ENCODE assay signal across 14 cellular contexts in the genomic region with DNA sequence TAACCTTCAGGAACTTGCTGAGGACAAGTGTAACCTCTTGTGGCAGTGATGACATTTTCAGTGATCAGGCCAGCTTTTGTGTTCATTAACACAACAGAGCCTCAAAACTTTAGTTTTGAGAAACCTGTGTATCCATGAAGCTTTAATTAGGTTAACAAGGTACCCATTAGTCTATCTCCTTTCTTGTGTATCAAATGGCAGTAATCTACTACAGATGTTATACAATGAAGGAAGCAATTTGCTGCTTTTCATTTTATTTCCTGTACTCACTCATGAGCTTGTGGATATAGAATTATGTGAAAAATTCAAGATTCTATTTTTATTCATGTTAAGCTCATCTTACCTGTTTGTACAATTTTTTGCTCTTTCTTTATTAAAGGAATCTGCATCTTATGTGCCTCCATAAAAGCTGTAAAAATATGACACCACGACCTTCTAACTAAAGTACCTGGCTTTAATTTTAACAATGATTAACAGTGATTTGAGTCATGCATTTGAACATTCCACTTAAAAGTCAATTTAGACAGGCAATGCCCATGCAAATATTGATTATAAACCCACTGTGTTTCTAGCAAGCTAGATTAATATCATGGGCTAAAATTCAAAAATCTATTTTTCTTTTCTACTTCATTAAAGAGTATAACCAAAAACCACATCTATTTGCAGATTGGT.
DNase-seq lines count a peak whose midpoint lies in the region; ATAC-seq and TF ChIP-seq lines count a peak whose summit lies in the region.
"Had no signal": no experiment of that assay in that cellular context is flagged by ENCODE, and none has a peak within 500 bp of the region (broad histone marks: within the 10 kb centered on the region; RNA-seq: fewer than 3 reads in every experiment).

No MANE protein-coding gene starts in this region.

- H3K36me3 Mint-ChIP-seq in mesothelial cell of epicardium (peaks cover 2% of the 10 kb centered on the region), neural progenitor cell (no peaks in the 10 kb centered on the region)
- H3K36me3 Mint-ChIP-seq in T-helper 2 cell treated with Interferon-gamma antibody and Interleukin-4, amounts not matched to agents 5 μg/mL and 100 μg/mL, for 36 hours (ENCODE audit: low read depth): no peaks in the 10 kb centered on the region
- H3K36me3 Mint-ChIP-seq: CD14-positive monocyte; CD8-positive, alpha-beta T cell; IgD-negative memory B cell had no signal

- no peak overlapping the region for H3K4me2 ChIP-seq in neural progenitor cell

- no peaks in the 10 kb centered on the region for H3K79me2 ChIP-seq in neural progenitor cell (ENCODE audit: low read depth)

- H3K27ac Mint-ChIP-seq in mesothelial cell of epicardium: peak overlapping the region; percentile 50
- H3K27ac Mint-ChIP-seq in neural progenitor cell: no peak overlapping the region
- no peak overlapping the region for H3K27ac Mint-ChIP-seq in T-helper 2 cell treated with Interferon-gamma antibody and Interleukin-4, amounts not matched to agents 5 μg/mL and 100 μg/mL, for 36 hours
- H3K27ac Mint-ChIP-seq: CD14-positive monocyte; CD8-positive, alpha-beta T cell; IgD-negative memory B cell had no signal

- H3K9ac ChIP-seq in neural progenitor cell: no peak overlapping the region
- H3K9ac ChIP-seq: GM23248 had no signal

- DNase-seq in NCI-H69 (lab: John Stamatoyannopoulos, UW) (peak; percentile 36), mesothelial cell of epicardium (ENCODE audit: low spot score in 2 of 2, unreplicated experiment in 2 of 2) (no peak), GM10266 (ENCODE audit: extremely low spot score) (no peak), neural progenitor cell (ENCODE audit: low spot score) (no peak)
- no peak for DNase-seq in T-helper 2 cell treated with Interferon-gamma antibody and Interleukin-4, amounts not matched to agents 5 μg/mL and 100 μg/mL, for 36 hours (ENCODE audit: low spot score)
- DNase-seq: CD8-positive, alpha-beta T cell; COR-L47; DMS53; GF-D8; GM23248 had no signal

- H3K36me3 ChIP-seq in neural progenitor cell: no peaks in the 10 kb centered on the region

- H3K27ac ChIP-seq in neural progenitor cell: no peak overlapping the region
- H3K27ac ChIP-seq: GM23248 had no signal

- H2AFZ ChIP-seq in neural progenitor cell (replicated peaks): no peak overlapping the region
- H2AFZ ChIP-seq: GM23248 had no signal

- no peaks in the 10 kb centered on the region for H3K4me1 ChIP-seq in neural progenitor cell

- H4K20me1 ChIP-seq in neural progenitor cell (ENCODE audit: low read depth): no peaks in the 10 kb centered on the region

- H3K9me3 Mint-ChIP-seq in mesothelial cell of epicardium (peaks cover 22% of the 10 kb centered on the region), neural progenitor cell (peaks cover 4% of the 10 kb centered on the region)
- peaks cover 18% of the 10 kb centered on the region for H3K9me3 Mint-ChIP-seq in T-helper 2 cell treated with Interferon-gamma antibody and Interleukin-4, amounts not matched to agents 5 μg/mL and 100 μg/mL, for 36 hours
- H3K9me3 Mint-ChIP-seq: IgD-negative memory B cell had no signal

- H3K4me1 Mint-ChIP-seq in mesothelial cell of epicardium (peaks cover 54% of the 10 kb centered on the region), neural progenitor cell (no peaks in the 10 kb centered on the region)
- H3K4me1 Mint-ChIP-seq in T-helper 2 cell treated with Interferon-gamma antibody and Interleukin-4, amounts not matched to agents 5 μg/mL and 100 μg/mL, for 36 hours (ENCODE audit: low read depth): no peaks in the 10 kb centered on the region
- H3K4me1 Mint-ChIP-seq: CD14-positive monocyte, IgD-negative memory B cell had no signal

- TF ChIP-seq CTCF in mesothelial cell of epicardium (IDR thresholded peaks at IDR 0.05; ENCODE audit: unreplicated experiment) (no peak), GM10266 (IDR thresholded peaks at IDR 0.05; ENCODE audit: control insufficient read depth, insufficient read depth, low read depth, missing control alignments) (no peak), neural progenitor cell (IDR thresholded peaks at IDR 0.05) (no peak)

- H3K4me3 Mint-ChIP-seq in mesothelial cell of epicardium (no peak overlapping the region), neural progenitor cell (no peak overlapping the region)
- H3K4me3 Mint-ChIP-seq in T-helper 2 cell treated with Interferon-gamma antibody and Interleukin-4, amounts not matched to agents 5 μg/mL and 100 μg/mL, for 36 hours: no peak overlapping the region
- H3K4me3 Mint-ChIP-seq: CD14-positive monocyte; CD8-positive, alpha-beta T cell; IgD-negative memory B cell had no signal

- H3K27me3 Mint-ChIP-seq in mesothelial cell of epicardium (ENCODE audit: low read depth): no peaks in the 10 kb centered on the region
- peaks cover 3% of the 10 kb centered on the region for H3K27me3 Mint-ChIP-seq in neural progenitor cell (ENCODE audit: insufficient read depth, low read depth)
- H3K27me3 Mint-ChIP-seq in T-helper 2 cell treated with Interferon-gamma antibody and Interleukin-4, amounts not matched to agents 5 μg/mL and 100 μg/mL, for 36 hours (ENCODE audit: low read depth): no peaks in the 10 kb centered on the region

- H3K9me3 ChIP-seq in neural progenitor cell (ENCODE audit: low read depth): no peaks in the 10 kb centered on the region

- H3K27me3 ChIP-seq in neural progenitor cell: no peaks in the 10 kb centered on the region

- ATAC-seq in SK-N-SH treated with all-trans-retinoic acid at 6 μM for 48 hours: peak; percentile 70
- ATAC-seq: CD8-positive, alpha-beta T cell; HCT116 had no signal

- H3F3A ChIP-seq in neural progenitor cell (ENCODE audit: low read depth): no peaks in the 10 kb centered on the region

- no peak overlapping the region for H3K4me3 ChIP-seq in neural progenitor cell
- H3K4me3 ChIP-seq: GM23248 had no signal

TF ChIP-seq in SK-N-SH treated with all-trans-retinoic acid at 6 μM for 48 hours, 23 proteins besides CTCF, POLR2A, EP300 and RAD21:
- TF ChIP-seq CSDC2 (CRISPR knock-in tag; IDR thresholded peaks at IDR 0.05) (no peak), TCF4 (CRISPR knock-in tag; IDR thresholded peaks at IDR 0.05; ENCODE audit: borderline replicate concordance) (peak; percentile 78; the same call in 1 of the 2 replicates)
